Comparison of ENCODE assay signal across 13 cellular contexts in genomic region chr7:80940539-80941205, GRCh38. TPM values are rescaled to one million over a fixed set of nuclear protein-coding genes. Genes with fewer than 3 reads are reported as not detected.
DNase-seq lines count a peak whose midpoint lies in the region; ATAC-seq and TF ChIP-seq lines count a peak whose summit lies in the region.
"Had no signal": no experiment of that assay in that cellular context is flagged by ENCODE, and none has a peak within 500 bp of the region (broad histone marks: within the 10 kb centered on the region; RNA-seq: fewer than 3 reads in every experiment).

No MANE protein-coding gene starts in this region.

- H3K27ac Mint-ChIP-seq in Calu3 (ENCODE audit: unreplicated experiment) (peak overlapping the region; percentile 89), progenitor cell of endocrine pancreas (peak overlapping the region; percentile 42)
- no peak overlapping the region for H3K27ac Mint-ChIP-seq in activated naive CD4-positive, alpha-beta T cell treated with anti-CD3 and anti-CD28 coated beads for 36 hours
- H3K27ac Mint-ChIP-seq: B cell had no signal

- H3K27ac ChIP-seq in PC-3 (ENCODE audit: low read length) (peak overlapping the region; percentile 99), esophagus squamous epithelium (peak overlapping the region; percentile 43 to 72 (median 55))
- H3K27ac ChIP-seq: uterus had no signal

- intact Hi-C loops in Calu3 (cut with micrococcal nuclease; ENCODE audit: unreplicated experiment) (no loop called here), PC-3 (cut with micrococcal nuclease) (loop anchor here (1.0 to 5.0 kb wide), 2 partner anchors 232 to 359 kb away; no protein-coding TSS in a partner anchor), esophagus squamous epithelium (cut with DNase I) (no loop called here)
- intact Hi-C loops in activated naive CD4-positive, alpha-beta T cell treated with anti-CD3 and anti-CD28 coated beads for 36 hours (cut with micrococcal nuclease): loop anchor here (5.0 kb wide), 1 partner anchor 48 kb away; no protein-coding TSS in a partner anchor

- H4K20me1 ChIP-seq in PC-3 (ENCODE audit: low read length): no peaks in the 10 kb centered on the region

- POLR2A ChIA-PET in PC-3 (lab: Charles Lee; ENCODE audit: unreplicated experiment): interaction anchor here (0.6 to 0.7 kb wide), 2 partner anchors 17 to 23 kb away, joined by 4 read pairs; no protein-coding TSS in a partner anchor

- H3K27me3 ChIP-seq in PC-3 (ENCODE audit: low read length) (no peaks in the 10 kb centered on the region), esophagus squamous epithelium (no peaks in the 10 kb centered on the region)
- H3K27me3 ChIP-seq: adrenal gland, uterus had no signal

- no TSS peak for BruUV-seq in Calu3 (replicated peaks; lab: Mats Ljungman, UMichigan)
- BruUV-seq in PC-3 (replicated peaks; lab: Mats Ljungman, UMichigan): TSS peak; percentile 39

- H2AFZ ChIP-seq in PC-3 (ENCODE audit: low read length): no peak overlapping the region

- H3K36me3 ChIP-seq in PC-3 (ENCODE audit: low read depth, low read length) (no peaks in the 10 kb centered on the region), esophagus squamous epithelium (no peaks in the 10 kb centered on the region)
- H3K36me3 ChIP-seq: adrenal gland, uterus had no signal

- H3K9me3 Mint-ChIP-seq in Calu3 (ENCODE audit: low read depth, unreplicated experiment) (no peaks in the 10 kb centered on the region), progenitor cell of endocrine pancreas (ENCODE audit: low read depth) (peaks cover 6% of the 10 kb centered on the region)
- H3K9me3 Mint-ChIP-seq in activated naive CD4-positive, alpha-beta T cell treated with anti-CD3 and anti-CD28 coated beads for 36 hours: peaks cover 1% of the 10 kb centered on the region

- TF ChIP-seq CTCF in Calu3 (IDR thresholded peaks at IDR 0.05; ENCODE audit: unreplicated experiment) (no peak), PC-3 (conservative IDR thresholded peaks at IDR 0.05; ENCODE audit: low read depth, low read length) (no peak), esophagus squamous epithelium (IDR thresholded peaks at IDR 0.05) (no peak), progenitor cell of endocrine pancreas (IDR thresholded peaks at IDR 0.05; ENCODE audit: unreplicated experiment) (no peak)

- no peak for TF ChIP-seq POLR2A in esophagus squamous epithelium (IDR thresholded peaks at IDR 0.05)

- peak overlapping the region; percentile 73 for H3K4me2 ChIP-seq in PC-3 (ENCODE audit: low read length)

- peaks cover 29% of the 10 kb centered on the region for H3K4me1 Mint-ChIP-seq in Calu3 (ENCODE audit: low read depth, unreplicated experiment)
- peaks cover 12% of the 10 kb centered on the region for H3K4me1 Mint-ChIP-seq in progenitor cell of endocrine pancreas (ENCODE audit: low read depth)
- H3K4me1 Mint-ChIP-seq in activated naive CD4-positive, alpha-beta T cell treated with anti-CD3 and anti-CD28 coated beads for 36 hours (ENCODE audit: low read depth): no peaks in the 10 kb centered on the region
- H3K4me1 Mint-ChIP-seq: B cell had no signal

- H3K9me2 ChIP-seq in PC-3 (replicated peaks; ENCODE audit: low read length): no peaks in the 10 kb centered on the region

- H3K4me1 ChIP-seq in PC-3 (ENCODE audit: insufficient read depth, low read length): peaks cover 41% of the 10 kb centered on the region
- H3K4me1 ChIP-seq in esophagus squamous epithelium: peaks cover 14 to 27% (median 23%) of the 10 kb centered on the region in 3 donors
- H3K4me1 ChIP-seq: uterus had no signal

- no peaks in the 10 kb centered on the region for H3K27me3 Mint-ChIP-seq in Calu3 (ENCODE audit: unreplicated experiment)
- H3K27me3 Mint-ChIP-seq in progenitor cell of endocrine pancreas: no peaks in the 10 kb centered on the region
- H3K27me3 Mint-ChIP-seq in activated naive CD4-positive, alpha-beta T cell treated with anti-CD3 and anti-CD28 coated beads for 36 hours (ENCODE audit: low read depth): no peaks in the 10 kb centered on the region
- H3K27me3 Mint-ChIP-seq: B cell had no signal

- H3K79me2 ChIP-seq in PC-3 (ENCODE audit: low read length): no peaks in the 10 kb centered on the region

- peaks cover 13% of the 10 kb centered on the region for H3F3A ChIP-seq in PC-3 (ENCODE audit: low read length, unreplicated experiment)

- 51 to 53% methylated on average over 3 of the region's 3 CpGs for WGBS in esophagus squamous epithelium, 2 donors

- H3K9me3 ChIP-seq in PC-3 (ENCODE audit: low read length) (no peaks in the 10 kb centered on the region), esophagus squamous epithelium (no peaks in the 10 kb centered on the region)
- H3K9me3 ChIP-seq: adrenal gland, uterus had no signal

- CTCF ChIA-PET in Calu3 (lab: Charles Lee): interaction anchor here (1.6 kb wide), 1 partner anchor 24 kb away, joined by 4 read pairs; no protein-coding TSS in a partner anchor
- CTCF ChIA-PET in PC-3 (lab: Charles Lee): interaction anchor here (1.2 to 2.4 kb wide), 2 partner anchors 16 to 20 kb away, joined by 3 to 7 read pairs; no protein-coding TSS in a partner anchor
- CTCF ChIA-PET in activated naive CD4-positive, alpha-beta T cell treated with anti-CD3 and anti-CD28 coated beads for 36 hours (lab: Charles Lee): interaction anchor here (0.6 kb wide), 1 partner anchor 1145 kb away, joined by 6 read pairs; no protein-coding TSS in a partner anchor

- no peak for DNase-seq in Calu3
- peak; percentile 88 for DNase-seq in PC-3
- no peak for DNase-seq in esophagus squamous epithelium (lab: John Stamatoyannopoulos, UW)
- no peak for DNase-seq in progenitor cell of endocrine pancreas (ENCODE audit: low spot score, unreplicated experiment)
- no peak for DNase-seq in NCI-H748 (lab: John Stamatoyannopoulos, UW; ENCODE audit: unreplicated experiment)
- DNase-seq in activated CD4-positive, alpha-beta T cell treated with anti-CD3 and anti-CD28 coated beads for 48 hours: no peak
- no peak for DNase-seq in activated naive CD4-positive, alpha-beta T cell treated with anti-CD3 and anti-CD28 coated beads for 36 hours
- DNase-seq: effector memory CD4-positive, alpha-beta T cell; RPMI8226; uterus had no signal

- peak; percentile 46 for ATAC-seq in PC-3
- no peak for ATAC-seq in GM18867 (IDR thresholded peaks at IDR 0.05; ENCODE audit: unreplicated experiment)

- H3K4me3 ChIP-seq in PC-3 (ENCODE audit: low read length) (peak overlapping the region; percentile 25; the same call in 1 of the 2 replicates), esophagus squamous epithelium (no peak overlapping the region)
- H3K4me3 ChIP-seq: adrenal gland, uterus had no signal

- H3K36me3 Mint-ChIP-seq in Calu3 (ENCODE audit: insufficient read depth, unreplicated experiment) (peaks cover 4% of the 10 kb centered on the region), progenitor cell of endocrine pancreas (ENCODE audit: insufficient read depth) (no peaks in the 10 kb centered on the region)
- no peaks in the 10 kb centered on the region for H3K36me3 Mint-ChIP-seq in activated naive CD4-positive, alpha-beta T cell treated with anti-CD3 and anti-CD28 coated beads for 36 hours (ENCODE audit: low read depth)

- H3K4me3 Mint-ChIP-seq in Calu3 (ENCODE audit: low read depth, unreplicated experiment) (no peak overlapping the region), progenitor cell of endocrine pancreas (ENCODE audit: low read depth) (no peak overlapping the region)
- H3K4me3 Mint-ChIP-seq in activated naive CD4-positive, alpha-beta T cell treated with anti-CD3 and anti-CD28 coated beads for 36 hours: no peak overlapping the region
- H3K4me3 Mint-ChIP-seq: B cell had no signal

- H3K9ac ChIP-seq in PC-3 (ENCODE audit: low read length): peak overlapping the region; percentile 90

RNA-seq across cellular contexts. Expression of gene SEMA3C, which starts 21.8 kb away (rescaled TPM):
- total RNA-seq in Calu3 (2022): 61.1 and 67.7 TPM in 2 replicates
- 27.4 and 28.0 TPM in 2 replicates for total RNA-seq in PC-3 (2014; rRNA removed)
- 10 to 100 TPM in 2 of 4 donors, 1 to 10 TPM in 2; 2.6 to 30.9 (median 14.2) TPM for total RNA-seq in esophagus squamous epithelium
- 136 and 137 TPM in 2 replicates for total RNA-seq in progenitor cell of endocrine pancreas
- total RNA-seq in activated naive CD4-positive, alpha-beta T cell treated with anti-CD3 and anti-CD28 coated beads for 36 hours: not detected
- total RNA-seq: B cell had no signal

Comparison
In these comparisons a context has a peak if more than half of its experiments do, and no peak if none do; other contexts are left out.
1. intact Hi-C loops: an anchor here in PC-3 (1.0 to 5.0 kb wide) and activated naive CD4-positive, alpha-beta T cell treated with anti-CD3 and anti-CD28 coated beads for 36 hours (5.0 kb wide); none called in Calu3 and esophagus squamous epithelium.